1 cellular context compared by ENCODE assay signal in the genomic region with DNA sequence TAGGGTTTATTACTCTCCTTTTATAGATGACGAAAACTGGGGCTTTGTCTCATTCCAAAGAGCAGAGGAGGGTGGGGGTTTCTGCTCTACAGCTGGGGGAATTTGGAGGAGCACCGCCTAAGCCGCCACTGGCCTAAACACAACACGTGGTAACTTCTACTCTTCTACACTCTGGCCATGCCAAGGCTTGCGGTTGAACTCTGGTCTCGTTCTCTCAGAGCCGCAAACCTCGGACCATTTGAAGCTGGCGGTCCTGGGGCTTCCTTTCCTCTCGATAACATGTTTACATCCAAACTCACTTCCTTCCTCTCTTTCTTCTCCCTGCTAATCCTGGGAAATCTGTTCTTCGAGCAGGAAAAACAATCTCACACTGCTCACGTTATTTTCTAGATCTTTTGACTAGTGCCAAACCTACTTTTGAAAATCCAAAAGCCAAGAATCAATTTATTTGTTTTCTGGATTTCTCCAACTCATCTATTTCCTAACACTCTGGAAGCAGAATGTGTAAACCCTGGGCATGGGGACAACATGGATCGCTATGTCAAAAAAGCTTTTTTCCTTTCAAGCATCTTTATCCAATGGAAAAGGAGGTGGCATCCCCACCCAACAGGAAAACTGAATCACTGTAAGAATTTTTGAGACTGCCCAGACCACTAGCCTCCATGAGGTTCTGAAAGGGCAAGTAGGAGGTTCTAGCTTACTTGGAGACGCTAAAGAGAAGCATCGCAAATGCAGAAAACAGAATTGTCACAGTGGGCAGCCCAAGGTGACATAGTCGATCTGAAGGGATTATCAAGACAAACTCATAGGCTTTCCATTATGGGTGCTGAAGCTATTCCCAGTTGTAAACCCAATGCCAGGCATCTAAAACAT.
TF ChIP-seq lines count a peak whose summit lies in the region.

No MANE protein-coding gene starts in this region.

TF ChIP-seq in HepG2, 621 proteins besides CTCF, POLR2A, EP300 and RAD21 (continued from another document and continues in another):
- no peak for TF ChIP-seq ZNF383 (CRISPR knock-in tag; IDR thresholded peaks at IDR 0.05; ENCODE audit: borderline replicate concordance)
- no peak for TF ChIP-seq TRIM24 (CRISPR knock-in tag; IDR thresholded peaks at IDR 0.05)
- TF ChIP-seq TAF15 (IDR thresholded peaks at IDR 0.05; ENCODE audit: low read depth, low read length, poor library complexity, severe bottlenecking): no peak
- TF ChIP-seq TRIM22 (IDR thresholded peaks at IDR 0.05): no peak
- peak; percentile 56; the same call in 1 of the 2 replicates for TF ChIP-seq ZNF44 (CRISPR knock-in tag; IDR thresholded peaks at IDR 0.05)
- peak; percentile 90 for TF ChIP-seq TBX2 (CRISPR knock-in tag; IDR thresholded peaks at IDR 0.05; ENCODE audit: borderline replicate concordance)
- peak; percentile 96 for TF ChIP-seq ZNF644 (CRISPR knock-in tag; IDR thresholded peaks at IDR 0.05; ENCODE audit: low read depth)
- no peak for TF ChIP-seq TIGD3 (CRISPR knock-in tag; IDR thresholded peaks at IDR 0.05; ENCODE audit: borderline replicate concordance)
- TF ChIP-seq, protein P1, sequence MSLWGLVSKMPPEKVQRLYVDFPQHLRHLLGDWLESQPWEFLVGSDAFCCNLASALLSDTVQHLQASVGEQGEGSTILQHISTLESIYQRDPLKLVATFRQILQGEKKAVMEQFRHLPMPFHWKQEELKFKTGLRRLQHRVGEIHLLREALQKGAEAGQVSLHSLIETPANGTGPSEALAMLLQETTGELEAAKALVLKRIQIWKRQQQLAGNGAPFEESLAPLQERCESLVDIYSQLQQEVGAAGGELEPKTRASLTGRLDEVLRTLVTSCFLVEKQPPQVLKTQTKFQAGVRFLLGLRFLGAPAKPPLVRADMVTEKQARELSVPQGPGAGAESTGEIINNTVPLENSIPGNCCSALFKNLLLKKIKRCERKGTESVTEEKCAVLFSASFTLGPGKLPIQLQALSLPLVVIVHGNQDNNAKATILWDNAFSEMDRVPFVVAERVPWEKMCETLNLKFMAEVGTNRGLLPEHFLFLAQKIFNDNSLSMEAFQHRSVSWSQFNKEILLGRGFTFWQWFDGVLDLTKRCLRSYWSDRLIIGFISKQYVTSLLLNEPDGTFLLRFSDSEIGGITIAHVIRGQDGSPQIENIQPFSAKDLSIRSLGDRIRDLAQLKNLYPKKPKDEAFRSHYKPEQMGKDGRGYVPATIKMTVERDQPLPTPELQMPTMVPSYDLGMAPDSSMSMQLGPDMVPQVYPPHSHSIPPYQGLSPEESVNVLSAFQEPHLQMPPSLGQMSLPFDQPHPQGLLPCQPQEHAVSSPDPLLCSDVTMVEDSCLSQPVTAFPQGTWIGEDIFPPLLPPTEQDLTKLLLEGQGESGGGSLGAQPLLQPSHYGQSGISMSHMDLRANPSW (CRISPR knock-in tag; IDR thresholded peaks at IDR 0.05; ENCODE audit: borderline replicate concordance): no peak
- no peak for TF ChIP-seq JARID2 (CRISPR knock-in tag; IDR thresholded peaks at IDR 0.05; ENCODE audit: insufficient replicate concordance)
- TF ChIP-seq ZIK1 (CRISPR knock-in tag; IDR thresholded peaks at IDR 0.05; ENCODE audit: borderline replicate concordance, low read depth): peak; percentile 61; the same call in 1 of the 2 replicates
- TF ChIP-seq KLF16 (CRISPR knock-in tag; IDR thresholded peaks at IDR 0.05): peak in 1 of 2 experiments; percentile 96; a peak in 2 of 4 replicates
- no peak for TF ChIP-seq HDAC6 (IDR thresholded peaks at IDR 0.05; ENCODE audit: low read depth, low read length)
- TF ChIP-seq ZFP1 (CRISPR knock-in tag; IDR thresholded peaks at IDR 0.05): peak; percentile 82
- TF ChIP-seq ZNF567 (CRISPR knock-in tag; IDR thresholded peaks at IDR 0.05; ENCODE audit: borderline replicate concordance): no peak
- TF ChIP-seq, protein P2, sequence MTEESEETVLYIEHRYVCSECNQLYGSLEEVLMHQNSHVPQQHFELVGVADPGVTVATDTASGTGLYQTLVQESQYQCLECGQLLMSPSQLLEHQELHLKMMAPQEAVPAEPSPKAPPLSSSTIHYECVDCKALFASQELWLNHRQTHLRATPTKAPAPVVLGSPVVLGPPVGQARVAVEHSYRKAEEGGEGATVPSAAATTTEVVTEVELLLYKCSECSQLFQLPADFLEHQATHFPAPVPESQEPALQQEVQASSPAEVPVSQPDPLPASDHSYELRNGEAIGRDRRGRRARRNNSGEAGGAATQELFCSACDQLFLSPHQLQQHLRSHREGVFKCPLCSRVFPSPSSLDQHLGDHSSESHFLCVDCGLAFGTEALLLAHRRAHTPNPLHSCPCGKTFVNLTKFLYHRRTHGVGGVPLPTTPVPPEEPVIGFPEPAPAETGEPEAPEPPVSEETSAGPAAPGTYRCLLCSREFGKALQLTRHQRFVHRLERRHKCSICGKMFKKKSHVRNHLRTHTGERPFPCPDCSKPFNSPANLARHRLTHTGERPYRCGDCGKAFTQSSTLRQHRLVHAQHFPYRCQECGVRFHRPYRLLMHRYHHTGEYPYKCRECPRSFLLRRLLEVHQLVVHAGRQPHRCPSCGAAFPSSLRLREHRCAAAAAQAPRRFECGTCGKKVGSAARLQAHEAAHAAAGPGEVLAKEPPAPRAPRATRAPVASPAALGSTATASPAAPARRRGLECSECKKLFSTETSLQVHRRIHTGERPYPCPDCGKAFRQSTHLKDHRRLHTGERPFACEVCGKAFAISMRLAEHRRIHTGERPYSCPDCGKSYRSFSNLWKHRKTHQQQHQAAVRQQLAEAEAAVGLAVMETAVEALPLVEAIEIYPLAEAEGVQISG (CRISPR knock-in tag; IDR thresholded peaks at IDR 0.05): peak; percentile 90
- peak; percentile 69 for TF ChIP-seq BCL6 (CRISPR knock-in tag; IDR thresholded peaks at IDR 0.05)
- no peak for TF ChIP-seq MATR3 (CRISPR knock-in tag; IDR thresholded peaks at IDR 0.05)
- TF ChIP-seq ZNF547 (CRISPR knock-in tag; IDR thresholded peaks at IDR 0.05): peak; percentile 93
- TF ChIP-seq, protein P3, sequence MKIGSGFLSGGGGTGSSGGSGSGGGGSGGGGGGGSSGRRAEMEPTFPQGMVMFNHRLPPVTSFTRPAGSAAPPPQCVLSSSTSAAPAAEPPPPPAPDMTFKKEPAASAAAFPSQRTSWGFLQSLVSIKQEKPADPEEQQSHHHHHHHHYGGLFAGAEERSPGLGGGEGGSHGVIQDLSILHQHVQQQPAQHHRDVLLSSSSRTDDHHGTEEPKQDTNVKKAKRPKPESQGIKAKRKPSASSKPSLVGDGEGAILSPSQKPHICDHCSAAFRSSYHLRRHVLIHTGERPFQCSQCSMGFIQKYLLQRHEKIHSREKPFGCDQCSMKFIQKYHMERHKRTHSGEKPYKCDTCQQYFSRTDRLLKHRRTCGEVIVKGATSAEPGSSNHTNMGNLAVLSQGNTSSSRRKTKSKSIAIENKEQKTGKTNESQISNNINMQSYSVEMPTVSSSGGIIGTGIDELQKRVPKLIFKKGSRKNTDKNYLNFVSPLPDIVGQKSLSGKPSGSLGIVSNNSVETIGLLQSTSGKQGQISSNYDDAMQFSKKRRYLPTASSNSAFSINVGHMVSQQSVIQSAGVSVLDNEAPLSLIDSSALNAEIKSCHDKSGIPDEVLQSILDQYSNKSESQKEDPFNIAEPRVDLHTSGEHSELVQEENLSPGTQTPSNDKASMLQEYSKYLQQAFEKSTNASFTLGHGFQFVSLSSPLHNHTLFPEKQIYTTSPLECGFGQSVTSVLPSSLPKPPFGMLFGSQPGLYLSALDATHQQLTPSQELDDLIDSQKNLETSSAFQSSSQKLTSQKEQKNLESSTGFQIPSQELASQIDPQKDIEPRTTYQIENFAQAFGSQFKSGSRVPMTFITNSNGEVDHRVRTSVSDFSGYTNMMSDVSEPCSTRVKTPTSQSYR (CRISPR knock-in tag; IDR thresholded peaks at IDR 0.05; ENCODE audit: borderline replicate concordance): peak; percentile 65; the same call in 1 of the 2 replicates
- TF ChIP-seq TP53 (CRISPR knock-in tag; conservative IDR thresholded peaks at IDR 0.05): 0 out of 2 replicates have a peak, but pooled peaks have one; percentile 39
- no peak; the same call in 1 of the 2 replicates for TF ChIP-seq GLI4 (CRISPR knock-in tag; IDR thresholded peaks at IDR 0.05; ENCODE audit: borderline replicate concordance)
- TF ChIP-seq ZNF510 (CRISPR knock-in tag; IDR thresholded peaks at IDR 0.05; ENCODE audit: low read depth): peak; percentile 79; the same call in 1 of the 2 replicates
- no peak for TF ChIP-seq RORA (CRISPR knock-in tag; IDR thresholded peaks at IDR 0.05)
- peak; percentile 93; the same call in 1 of the 2 replicates for TF ChIP-seq YEATS4 (CRISPR knock-in tag; IDR thresholded peaks at IDR 0.05; ENCODE audit: borderline replicate concordance)
- TF ChIP-seq, protein P4, sequence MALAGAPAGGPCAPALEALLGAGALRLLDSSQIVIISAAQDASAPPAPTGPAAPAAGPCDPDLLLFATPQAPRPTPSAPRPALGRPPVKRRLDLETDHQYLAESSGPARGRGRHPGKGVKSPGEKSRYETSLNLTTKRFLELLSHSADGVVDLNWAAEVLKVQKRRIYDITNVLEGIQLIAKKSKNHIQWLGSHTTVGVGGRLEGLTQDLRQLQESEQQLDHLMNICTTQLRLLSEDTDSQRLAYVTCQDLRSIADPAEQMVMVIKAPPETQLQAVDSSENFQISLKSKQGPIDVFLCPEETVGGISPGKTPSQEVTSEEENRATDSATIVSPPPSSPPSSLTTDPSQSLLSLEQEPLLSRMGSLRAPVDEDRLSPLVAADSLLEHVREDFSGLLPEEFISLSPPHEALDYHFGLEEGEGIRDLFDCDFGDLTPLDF (CRISPR knock-in tag; IDR thresholded peaks at IDR 0.05): no peak; the same call in 1 of the 2 replicates
- TF ChIP-seq FOXK1 (CRISPR knock-in tag; IDR thresholded peaks at IDR 0.05; ENCODE audit: borderline replicate concordance, low read depth): peak; percentile 98
- TF ChIP-seq, protein P5, sequence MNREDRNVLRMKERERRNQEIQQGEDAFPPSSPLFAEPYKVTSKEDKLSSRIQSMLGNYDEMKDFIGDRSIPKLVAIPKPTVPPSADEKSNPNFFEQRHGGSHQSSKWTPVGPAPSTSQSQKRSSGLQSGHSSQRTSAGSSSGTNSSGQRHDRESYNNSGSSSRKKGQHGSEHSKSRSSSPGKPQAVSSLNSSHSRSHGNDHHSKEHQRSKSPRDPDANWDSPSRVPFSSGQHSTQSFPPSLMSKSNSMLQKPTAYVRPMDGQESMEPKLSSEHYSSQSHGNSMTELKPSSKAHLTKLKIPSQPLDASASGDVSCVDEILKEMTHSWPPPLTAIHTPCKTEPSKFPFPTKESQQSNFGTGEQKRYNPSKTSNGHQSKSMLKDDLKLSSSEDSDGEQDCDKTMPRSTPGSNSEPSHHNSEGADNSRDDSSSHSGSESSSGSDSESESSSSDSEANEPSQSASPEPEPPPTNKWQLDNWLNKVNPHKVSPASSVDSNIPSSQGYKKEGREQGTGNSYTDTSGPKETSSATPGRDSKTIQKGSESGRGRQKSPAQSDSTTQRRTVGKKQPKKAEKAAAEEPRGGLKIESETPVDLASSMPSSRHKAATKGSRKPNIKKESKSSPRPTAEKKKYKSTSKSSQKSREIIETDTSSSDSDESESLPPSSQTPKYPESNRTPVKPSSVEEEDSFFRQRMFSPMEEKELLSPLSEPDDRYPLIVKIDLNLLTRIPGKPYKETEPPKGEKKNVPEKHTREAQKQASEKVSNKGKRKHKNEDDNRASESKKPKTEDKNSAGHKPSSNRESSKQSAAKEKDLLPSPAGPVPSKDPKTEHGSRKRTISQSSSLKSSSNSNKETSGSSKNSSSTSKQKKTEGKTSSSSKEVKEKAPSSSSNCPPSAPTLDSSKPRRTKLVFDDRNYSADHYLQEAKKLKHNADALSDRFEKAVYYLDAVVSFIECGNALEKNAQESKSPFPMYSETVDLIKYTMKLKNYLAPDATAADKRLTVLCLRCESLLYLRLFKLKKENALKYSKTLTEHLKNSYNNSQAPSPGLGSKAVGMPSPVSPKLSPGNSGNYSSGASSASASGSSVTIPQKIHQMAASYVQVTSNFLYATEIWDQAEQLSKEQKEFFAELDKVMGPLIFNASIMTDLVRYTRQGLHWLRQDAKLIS (CRISPR knock-in tag; IDR thresholded peaks at IDR 0.05): peak; percentile 88
- TF ChIP-seq, protein P6, sequence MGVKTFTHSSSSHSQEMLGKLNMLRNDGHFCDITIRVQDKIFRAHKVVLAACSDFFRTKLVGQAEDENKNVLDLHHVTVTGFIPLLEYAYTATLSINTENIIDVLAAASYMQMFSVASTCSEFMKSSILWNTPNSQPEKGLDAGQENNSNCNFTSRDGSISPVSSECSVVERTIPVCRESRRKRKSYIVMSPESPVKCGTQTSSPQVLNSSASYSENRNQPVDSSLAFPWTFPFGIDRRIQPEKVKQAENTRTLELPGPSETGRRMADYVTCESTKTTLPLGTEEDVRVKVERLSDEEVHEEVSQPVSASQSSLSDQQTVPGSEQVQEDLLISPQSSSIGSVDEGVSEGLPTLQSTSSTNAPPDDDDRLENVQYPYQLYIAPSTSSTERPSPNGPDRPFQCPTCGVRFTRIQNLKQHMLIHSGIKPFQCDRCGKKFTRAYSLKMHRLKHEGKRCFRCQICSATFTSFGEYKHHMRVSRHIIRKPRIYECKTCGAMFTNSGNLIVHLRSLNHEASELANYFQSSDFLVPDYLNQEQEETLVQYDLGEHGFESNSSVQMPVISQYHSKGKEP (CRISPR knock-in tag; IDR thresholded peaks at IDR 0.05): no peak
- peak; percentile 75 for TF ChIP-seq RXRA (CRISPR knock-in tag; IDR thresholded peaks at IDR 0.05)
- TF ChIP-seq ZNF124 (CRISPR knock-in tag; IDR thresholded peaks at IDR 0.05): peak; percentile 84
- TF ChIP-seq, protein P7, sequence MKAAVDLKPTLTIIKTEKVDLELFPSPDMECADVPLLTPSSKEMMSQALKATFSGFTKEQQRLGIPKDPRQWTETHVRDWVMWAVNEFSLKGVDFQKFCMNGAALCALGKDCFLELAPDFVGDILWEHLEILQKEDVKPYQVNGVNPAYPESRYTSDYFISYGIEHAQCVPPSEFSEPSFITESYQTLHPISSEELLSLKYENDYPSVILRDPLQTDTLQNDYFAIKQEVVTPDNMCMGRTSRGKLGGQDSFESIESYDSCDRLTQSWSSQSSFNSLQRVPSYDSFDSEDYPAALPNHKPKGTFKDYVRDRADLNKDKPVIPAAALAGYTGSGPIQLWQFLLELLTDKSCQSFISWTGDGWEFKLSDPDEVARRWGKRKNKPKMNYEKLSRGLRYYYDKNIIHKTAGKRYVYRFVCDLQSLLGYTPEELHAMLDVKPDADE (CRISPR knock-in tag; IDR thresholded peaks at IDR 0.05): no peak
- no peak; the same call in 1 of the 2 replicates for TF ChIP-seq SMAD1 (CRISPR knock-in tag; IDR thresholded peaks at IDR 0.05; ENCODE audit: borderline replicate concordance, low read depth)
- TF ChIP-seq ZNF577 (CRISPR knock-in tag; IDR thresholded peaks at IDR 0.05; ENCODE audit: borderline replicate concordance, low read depth): no peak
- TF ChIP-seq NFRKB (IDR thresholded peaks at IDR 0.05): no peak
